1 cellular context compared by ENCODE assay signal in the genomic region with DNA sequence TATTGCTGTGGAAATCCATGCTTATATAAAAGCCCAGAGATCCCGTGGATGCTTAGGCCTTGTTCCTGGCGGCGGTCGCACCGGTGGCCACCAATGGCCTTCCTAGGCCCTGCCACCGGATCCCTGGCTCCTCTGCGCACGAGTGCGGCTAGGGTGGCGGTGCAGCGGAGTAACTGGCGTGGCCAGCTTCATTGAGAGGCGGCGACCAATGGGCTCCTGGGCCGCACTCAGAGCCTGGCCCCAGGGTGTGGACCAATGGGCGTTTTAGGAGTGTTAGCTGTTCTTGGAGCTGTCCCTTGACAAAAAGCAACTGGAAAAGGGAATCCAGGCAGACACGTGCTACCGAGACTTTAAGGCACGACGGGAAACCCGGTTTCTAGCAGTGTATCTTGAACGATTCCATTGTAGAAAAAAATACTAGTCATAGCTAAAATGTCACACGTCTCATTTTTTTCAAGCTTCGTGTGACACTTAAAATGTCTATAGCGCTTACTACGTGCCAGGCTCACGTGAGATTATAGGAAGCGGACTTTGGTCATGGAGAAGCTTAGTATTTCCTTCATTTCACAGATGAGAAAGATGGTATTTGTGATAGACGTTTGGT.
A peak's percentile ranks its signal among the peaks of the same experiment; 100 is the strongest.
TF ChIP-seq lines count a peak whose summit lies in the region.

No MANE protein-coding gene starts in this region.

TF ChIP-seq in HepG2, 621 proteins besides CTCF, POLR2A, EP300 and RAD21 (continued from another document and continues in another):
- TF ChIP-seq MED13 (CRISPR knock-in tag; IDR thresholded peaks at IDR 0.05) = peak; percentile 36; the same call in 1 of the 2 replicates
- no peak for TF ChIP-seq ZNF691 (CRISPR knock-in tag; IDR thresholded peaks at IDR 0.05; ENCODE audit: borderline replicate concordance, low read depth)
- peak; percentile 84; the same call in 1 of the 2 replicates for TF ChIP-seq KAT7 (CRISPR knock-in tag; IDR thresholded peaks at IDR 0.05; ENCODE audit: borderline replicate concordance)
- TF ChIP-seq TBP (CRISPR knock-in tag; IDR thresholded peaks at IDR 0.05) = no peak
- TF ChIP-seq CAMTA2 (CRISPR knock-in tag; IDR thresholded peaks at IDR 0.05; ENCODE audit: borderline replicate concordance) = no peak
- TF ChIP-seq, protein P1, sequence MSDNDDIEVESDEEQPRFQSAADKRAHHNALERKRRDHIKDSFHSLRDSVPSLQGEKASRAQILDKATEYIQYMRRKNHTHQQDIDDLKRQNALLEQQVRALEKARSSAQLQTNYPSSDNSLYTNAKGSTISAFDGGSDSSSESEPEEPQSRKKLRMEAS (IDR thresholded peaks at IDR 0.05) = peak; percentile 70
- no peak for TF ChIP-seq ZNF530 (CRISPR knock-in tag; IDR thresholded peaks at IDR 0.05; ENCODE audit: low read depth)
- TF ChIP-seq NFATC3 (CRISPR knock-in tag; IDR thresholded peaks at IDR 0.05) = no peak
- TF ChIP-seq ZFP37 (CRISPR knock-in tag; IDR thresholded peaks at IDR 0.05; ENCODE audit: borderline replicate concordance) = no peak
- TF ChIP-seq ZNF441 (CRISPR knock-in tag; IDR thresholded peaks at IDR 0.05; ENCODE audit: borderline replicate concordance) = no peak
- no peak for TF ChIP-seq SETDB1 (CRISPR knock-in tag; IDR thresholded peaks at IDR 0.05; ENCODE audit: borderline replicate concordance)
- TF ChIP-seq, protein P2, sequence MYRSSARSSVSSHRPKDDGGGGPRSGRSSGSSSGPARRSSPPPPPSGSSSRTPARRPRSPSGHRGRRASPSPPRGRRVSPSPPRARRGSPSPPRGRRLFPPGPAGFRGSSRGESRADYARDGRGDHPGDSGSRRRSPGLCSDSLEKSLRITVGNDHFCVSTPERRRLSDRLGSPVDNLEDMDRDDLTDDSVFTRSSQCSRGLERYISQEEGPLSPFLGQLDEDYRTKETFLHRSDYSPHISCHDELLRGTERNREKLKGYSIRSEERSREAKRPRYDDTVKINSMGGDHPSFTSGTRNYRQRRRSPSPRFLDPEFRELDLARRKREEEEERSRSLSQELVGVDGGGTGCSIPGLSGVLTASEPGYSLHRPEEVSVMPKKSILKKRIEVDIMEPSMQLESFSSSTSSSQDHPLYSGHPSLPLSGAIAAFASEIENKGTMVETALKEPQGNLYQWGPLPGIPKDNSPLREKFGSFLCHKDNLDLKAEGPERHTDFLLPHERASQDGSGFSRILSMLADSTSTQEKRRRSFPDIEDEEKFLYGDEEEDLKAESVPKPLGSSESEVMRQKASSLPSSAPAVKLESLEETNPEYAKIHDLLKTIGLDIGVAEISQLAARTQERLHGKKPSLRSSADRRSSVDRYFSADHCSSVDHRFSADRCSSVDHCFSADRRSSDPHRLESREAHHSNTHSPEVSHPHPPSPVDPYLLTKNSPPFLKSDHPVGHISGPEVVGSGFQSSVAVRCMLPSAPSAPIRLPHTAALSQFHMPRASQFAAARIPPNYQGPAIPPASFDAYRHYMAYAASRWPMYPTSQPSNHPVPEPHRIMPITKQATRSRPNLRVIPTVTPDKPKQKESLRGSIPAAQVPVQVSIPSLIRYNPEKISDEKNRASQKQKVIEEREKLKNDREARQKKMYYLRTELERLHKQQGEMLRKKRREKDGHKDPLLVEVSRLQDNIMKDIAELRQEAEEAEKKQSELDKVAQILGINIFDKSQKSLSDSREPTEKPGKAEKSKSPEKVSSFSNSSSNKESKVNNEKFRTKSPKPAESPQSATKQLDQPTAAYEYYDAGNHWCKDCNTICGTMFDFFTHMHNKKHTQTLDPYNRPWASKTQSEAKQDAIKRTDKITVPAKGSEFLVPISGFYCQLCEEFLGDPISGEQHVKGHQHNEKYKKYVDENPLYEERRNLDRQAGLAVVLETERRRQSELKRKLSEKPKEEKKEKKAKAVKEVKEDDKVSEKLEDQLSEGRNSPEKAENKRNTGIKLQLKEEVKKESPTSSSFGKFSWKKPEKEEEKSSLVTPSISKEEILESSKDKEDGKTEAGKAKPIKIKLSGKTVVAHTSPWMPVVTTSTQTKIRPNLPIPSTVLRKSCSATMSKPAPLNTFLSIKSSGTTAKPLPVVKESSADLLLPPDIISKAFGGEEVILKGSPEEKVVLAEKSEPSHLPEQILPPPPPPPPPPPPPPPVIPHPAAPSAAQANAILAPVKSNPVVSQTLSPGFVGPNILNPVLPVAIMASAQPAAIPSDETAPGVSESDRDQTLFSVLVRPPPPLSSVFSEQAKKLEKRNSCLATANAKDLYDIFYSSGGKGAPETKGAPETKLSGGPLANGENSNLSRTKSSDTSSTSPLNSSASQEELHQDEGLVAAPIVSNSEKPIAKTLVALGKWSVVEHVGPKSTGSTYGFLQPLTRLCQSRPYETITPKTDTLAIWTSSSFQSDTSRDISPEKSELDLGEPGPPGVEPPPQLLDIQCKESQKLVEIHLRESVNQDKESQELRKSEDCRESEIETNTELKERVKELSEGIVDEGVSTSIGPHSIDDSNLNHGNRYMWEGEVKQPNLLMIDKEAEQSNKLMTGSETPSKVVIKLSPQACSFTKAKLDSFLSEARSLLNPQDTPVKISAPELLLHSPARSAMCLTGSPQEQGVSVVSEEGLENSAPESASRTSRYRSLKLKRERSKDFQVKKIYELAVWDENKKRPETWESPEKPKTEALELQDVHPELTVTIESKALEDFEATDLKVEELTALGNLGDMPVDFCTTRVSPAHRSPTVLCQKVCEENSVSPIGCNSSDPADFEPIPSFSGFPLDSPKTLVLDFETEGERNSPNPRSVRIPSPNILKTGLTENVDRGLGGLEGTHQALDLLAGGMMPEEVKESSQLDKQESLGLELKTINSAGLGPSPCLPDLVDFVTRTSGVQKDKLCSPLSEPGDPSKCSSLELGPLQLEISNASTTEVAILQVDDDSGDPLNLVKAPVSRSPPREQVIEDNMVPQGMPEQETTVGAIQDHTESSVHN (CRISPR knock-in tag; IDR thresholded peaks at IDR 0.05) = no peak
- no peak for TF ChIP-seq ZFP36L1 (CRISPR knock-in tag; IDR thresholded peaks at IDR 0.05)
- TF ChIP-seq ZNF136 (CRISPR knock-in tag; IDR thresholded peaks at IDR 0.05; ENCODE audit: low read depth) = no peak
- TF ChIP-seq SP1 (IDR thresholded peaks at IDR 0.05) = no peak
- no peak; the same call in 1 of the 2 replicates for TF ChIP-seq SP1 (CRISPR knock-in tag; IDR thresholded peaks at IDR 0.05)
- no peak for TF ChIP-seq ZNF569 (CRISPR knock-in tag; IDR thresholded peaks at IDR 0.05; ENCODE audit: borderline replicate concordance)
- TF ChIP-seq, protein P3, sequence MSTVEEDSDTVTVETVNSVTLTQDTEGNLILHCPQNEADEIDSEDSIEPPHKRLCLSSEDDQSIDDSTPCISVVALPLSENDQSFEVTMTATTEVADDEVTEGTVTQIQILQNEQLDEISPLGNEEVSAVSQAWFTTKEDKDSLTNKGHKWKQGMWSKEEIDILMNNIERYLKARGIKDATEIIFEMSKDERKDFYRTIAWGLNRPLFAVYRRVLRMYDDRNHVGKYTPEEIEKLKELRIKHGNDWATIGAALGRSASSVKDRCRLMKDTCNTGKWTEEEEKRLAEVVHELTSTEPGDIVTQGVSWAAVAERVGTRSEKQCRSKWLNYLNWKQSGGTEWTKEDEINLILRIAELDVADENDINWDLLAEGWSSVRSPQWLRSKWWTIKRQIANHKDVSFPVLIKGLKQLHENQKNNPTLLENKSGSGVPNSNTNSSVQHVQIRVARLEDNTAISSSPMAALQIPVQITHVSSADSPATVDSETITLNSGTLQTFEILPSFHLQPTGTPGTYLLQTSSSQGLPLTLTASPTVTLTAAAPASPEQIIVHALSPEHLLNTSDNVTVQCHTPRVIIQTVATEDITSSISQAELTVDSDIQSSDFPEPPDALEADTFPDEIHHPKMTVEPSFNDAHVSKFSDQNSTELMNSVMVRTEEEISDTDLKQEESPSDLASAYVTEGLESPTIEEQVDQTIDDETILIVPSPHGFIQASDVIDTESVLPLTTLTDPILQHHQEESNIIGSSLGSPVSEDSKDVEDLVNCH (CRISPR knock-in tag; IDR thresholded peaks at IDR 0.05) = no peak
- TF ChIP-seq ZFP1 (CRISPR knock-in tag; IDR thresholded peaks at IDR 0.05) = no peak
- 0 out of 2 replicates have a peak, but pooled peaks have one; percentile 42 for TF ChIP-seq ZNF44 (CRISPR knock-in tag; IDR thresholded peaks at IDR 0.05)
- TF ChIP-seq, protein P4, sequence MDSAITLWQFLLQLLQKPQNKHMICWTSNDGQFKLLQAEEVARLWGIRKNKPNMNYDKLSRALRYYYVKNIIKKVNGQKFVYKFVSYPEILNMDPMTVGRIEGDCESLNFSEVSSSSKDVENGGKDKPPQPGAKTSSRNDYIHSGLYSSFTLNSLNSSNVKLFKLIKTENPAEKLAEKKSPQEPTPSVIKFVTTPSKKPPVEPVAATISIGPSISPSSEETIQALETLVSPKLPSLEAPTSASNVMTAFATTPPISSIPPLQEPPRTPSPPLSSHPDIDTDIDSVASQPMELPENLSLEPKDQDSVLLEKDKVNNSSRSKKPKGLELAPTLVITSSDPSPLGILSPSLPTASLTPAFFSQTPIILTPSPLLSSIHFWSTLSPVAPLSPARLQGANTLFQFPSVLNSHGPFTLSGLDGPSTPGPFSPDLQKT (CRISPR knock-in tag; IDR thresholded peaks at IDR 0.05; ENCODE audit: borderline replicate concordance) = no peak
- TF ChIP-seq TMF1 (CRISPR knock-in tag; IDR thresholded peaks at IDR 0.05; ENCODE audit: low read depth) = no peak
- no peak for TF ChIP-seq PHF5A (CRISPR knock-in tag; IDR thresholded peaks at IDR 0.05; ENCODE audit: low read depth, unreplicated experiment)
- no peak for TF ChIP-seq ZNF18 (CRISPR knock-in tag; IDR thresholded peaks at IDR 0.05; ENCODE audit: insufficient replicate concordance)
- no peak for TF ChIP-seq NR2F1 (CRISPR knock-in tag; IDR thresholded peaks at IDR 0.05)
- no peak for TF ChIP-seq TBX3 (IDR thresholded peaks at IDR 0.05; ENCODE audit: borderline replicate concordance)
- no peak; the same call in 1 of the 2 replicates for TF ChIP-seq ZNF580 (CRISPR knock-in tag; IDR thresholded peaks at IDR 0.05; ENCODE audit: borderline replicate concordance, low read depth)
- TF ChIP-seq, protein P5, sequence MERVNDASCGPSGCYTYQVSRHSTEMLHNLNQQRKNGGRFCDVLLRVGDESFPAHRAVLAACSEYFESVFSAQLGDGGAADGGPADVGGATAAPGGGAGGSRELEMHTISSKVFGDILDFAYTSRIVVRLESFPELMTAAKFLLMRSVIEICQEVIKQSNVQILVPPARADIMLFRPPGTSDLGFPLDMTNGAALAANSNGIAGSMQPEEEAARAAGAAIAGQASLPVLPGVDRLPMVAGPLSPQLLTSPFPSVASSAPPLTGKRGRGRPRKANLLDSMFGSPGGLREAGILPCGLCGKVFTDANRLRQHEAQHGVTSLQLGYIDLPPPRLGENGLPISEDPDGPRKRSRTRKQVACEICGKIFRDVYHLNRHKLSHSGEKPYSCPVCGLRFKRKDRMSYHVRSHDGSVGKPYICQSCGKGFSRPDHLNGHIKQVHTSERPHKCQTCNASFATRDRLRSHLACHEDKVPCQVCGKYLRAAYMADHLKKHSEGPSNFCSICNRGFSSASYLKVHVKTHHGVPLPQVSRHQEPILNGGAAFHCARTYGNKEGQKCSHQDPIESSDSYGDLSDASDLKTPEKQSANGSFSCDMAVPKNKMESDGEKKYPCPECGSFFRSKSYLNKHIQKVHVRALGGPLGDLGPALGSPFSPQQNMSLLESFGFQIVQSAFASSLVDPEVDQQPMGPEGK (CRISPR knock-in tag; IDR thresholded peaks at IDR 0.05) = no peak; the same call in 1 of the 2 replicates
- no peak for TF ChIP-seq MAFF (IDR thresholded peaks at IDR 0.05; ENCODE audit: low read depth, low read length)
- TF ChIP-seq, protein P6, sequence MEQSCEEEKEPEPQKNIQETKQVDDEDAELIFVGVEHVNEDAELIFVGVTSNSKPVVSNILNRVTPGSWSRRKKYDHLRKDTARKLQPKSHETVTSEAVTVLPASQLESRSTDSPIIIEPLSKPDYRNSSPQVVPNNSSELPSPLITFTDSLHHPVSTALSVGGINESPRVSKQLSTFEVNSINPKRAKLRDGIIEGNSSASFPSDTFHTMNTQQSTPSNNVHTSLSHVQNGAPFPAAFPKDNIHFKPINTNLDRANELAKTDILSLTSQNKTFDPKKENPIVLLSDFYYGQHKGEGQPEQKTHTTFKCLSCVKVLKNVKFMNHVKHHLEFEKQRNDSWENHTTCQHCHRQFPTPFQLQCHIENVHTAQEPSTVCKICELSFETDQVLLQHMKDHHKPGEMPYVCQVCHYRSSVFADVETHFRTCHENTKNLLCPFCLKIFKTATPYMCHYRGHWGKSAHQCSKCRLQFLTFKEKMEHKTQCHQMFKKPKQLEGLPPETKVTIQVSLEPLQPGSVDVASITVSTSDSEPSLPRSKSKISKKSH (CRISPR knock-in tag; IDR thresholded peaks at IDR 0.05; ENCODE audit: borderline replicate concordance) = 0 out of 2 replicates have a peak, but pooled peaks have one; percentile 71
- TF ChIP-seq SMAD1 (CRISPR knock-in tag; IDR thresholded peaks at IDR 0.05; ENCODE audit: borderline replicate concordance, low read depth) = 0 out of 2 replicates have a peak, but pooled peaks have one; percentile 28
- TF ChIP-seq ZFP36L2 (CRISPR knock-in tag; IDR thresholded peaks at IDR 0.05) = no peak
- no peak for TF ChIP-seq ZNF10 (CRISPR knock-in tag; IDR thresholded peaks at IDR 0.05; ENCODE audit: borderline replicate concordance, low read depth)
- TF ChIP-seq JDP2 (CRISPR knock-in tag; IDR thresholded peaks at IDR 0.05; ENCODE audit: borderline replicate concordance) = no peak
- TF ChIP-seq FOXO1 (CRISPR knock-in tag; IDR thresholded peaks at IDR 0.05) = no peak; the same call in 1 of the 2 replicates
- no peak for TF ChIP-seq TP53 (CRISPR knock-in tag; conservative IDR thresholded peaks at IDR 0.05)
- TF ChIP-seq ZSCAN25 (CRISPR knock-in tag; IDR thresholded peaks at IDR 0.05) = no peak
- no peak for TF ChIP-seq TEAD3 (CRISPR knock-in tag; optimal IDR thresholded peaks at IDR 0.05; ENCODE audit: borderline replicate concordance)
- TF ChIP-seq NR2C2 (CRISPR knock-in tag; IDR thresholded peaks at IDR 0.05; ENCODE audit: borderline replicate concordance) = no peak
- TF ChIP-seq ZNF749 (CRISPR knock-in tag; IDR thresholded peaks at IDR 0.05; ENCODE audit: borderline replicate concordance) = no peak
- TF ChIP-seq POLR2G (IDR thresholded peaks at IDR 0.05; ENCODE audit: low read depth, low read length) = peak; percentile 79
- no peak for TF ChIP-seq ZNF101 (CRISPR knock-in tag; IDR thresholded peaks at IDR 0.05; ENCODE audit: borderline replicate concordance, low read depth)
- TF ChIP-seq MAFG (CRISPR knock-in tag; IDR thresholded peaks at IDR 0.05) = no peak
